17 cellular contexts compared by ENCODE assay signal in the genomic region with DNA sequence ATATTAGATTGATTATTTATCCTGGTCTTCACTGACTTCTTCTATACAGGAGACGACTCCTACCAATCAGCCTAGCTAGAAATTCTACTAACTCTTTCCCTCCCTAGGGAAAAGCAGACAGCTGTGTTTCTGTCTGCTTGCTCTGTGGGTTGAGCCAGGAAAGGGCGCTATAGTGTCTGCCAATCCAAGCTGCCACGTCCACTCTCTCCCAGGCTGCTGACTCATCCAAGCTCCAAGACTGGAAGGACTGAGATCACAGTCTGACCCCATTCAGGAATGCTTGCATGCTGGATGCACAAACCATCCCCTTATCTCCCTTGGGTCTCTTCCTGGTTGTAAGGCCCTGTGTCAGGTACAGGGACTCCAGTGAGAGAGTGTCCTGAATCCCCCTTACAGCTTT.
DNase-seq lines count a peak whose midpoint lies in the region; ATAC-seq and TF ChIP-seq lines count a peak whose summit lies in the region.
"Had no signal": no experiment of that assay in that cellular context is flagged by ENCODE, and none has a peak within 500 bp of the region (broad histone marks: within the 10 kb centered on the region; RNA-seq: fewer than 3 reads in every experiment).

No MANE protein-coding gene starts in this region.

- no peaks in the 10 kb centered on the region for H3K27me3 ChIP-seq in NT2/D1 (ENCODE audit: insufficient read depth, insufficient read length)
- H3K27me3 ChIP-seq in fibroblast of lung (ENCODE audit: control insufficient read depth, insufficient read depth, low read length), result no peaks in the 10 kb centered on the region
- no peaks in the 10 kb centered on the region for H3K27me3 ChIP-seq in osteoblast (ENCODE audit: insufficient read depth, low read length)
- H3K27me3 ChIP-seq: upper lobe of right lung had no signal

- intact Hi-C loops in natural killer cell (cut with micrococcal nuclease), result no loop called here

- H3K9ac ChIP-seq in NT2/D1 (ENCODE audit: insufficient read length, low read depth) (no peak overlapping the region), fibroblast of lung (ENCODE audit: insufficient read depth, low read length) (no peak overlapping the region)

- H3K4me2 ChIP-seq in fibroblast of lung (ENCODE audit: extremely low read depth, insufficient read depth, low read length), result no peak overlapping the region
- peak overlapping the region; percentile 10 for H3K4me2 ChIP-seq in osteoblast (ENCODE audit: insufficient read depth, low read length)
- H3K4me2 ChIP-seq: PC-9 had no signal

- DNase-seq in EH (ENCODE audit: low read depth), result peak; percentile 97
- peak; percentile 22 for DNase-seq in NT2/D1 (ENCODE audit: low read depth, low spot score)
- peak; percentile 94 to 98 for DNase-seq in fibroblast of lung (ENCODE audit: low read depth in 2 of 2)
- peak; percentile 73 for DNase-seq in osteoblast (ENCODE audit: insufficient read length, low spot score, missing footprints)
- no peak for DNase-seq in activated CD4-positive, alpha-beta T cell treated with anti-CD3 and anti-CD28 coated beads, Interleukin-2, amount 50 U/mL, for 48 hours
- no peak for DNase-seq in natural killer cell
- DNase-seq in middle frontal gyrus (ENCODE audit: extremely low spot score, low spot score), result no peak
- DNase-seq: activated CD4-positive, CD25-positive, alpha-beta regulatory T cell; activated naive CD4-positive, alpha-beta T cell; DND-41; effector memory CD8-positive, alpha-beta T cell; NCI-H1048; PC-9; psoas muscle; upper lobe of right lung had no signal

- peaks cover 12 to 18% of the 10 kb centered on the region in 2 donors for H3K9me3 Mint-ChIP-seq in natural killer cell

- TF ChIP-seq CTCF in fibroblast of lung (conservative IDR thresholded peaks at IDR 0.05 in 1 of 2, IDR thresholded peaks at IDR 0.05 in 1 of 2; ENCODE audit: low read depth in 1 of 2, low read length in 2 of 2) (peak in 1 of 2 donors; percentile 24), osteoblast (IDR thresholded peaks at IDR 0.05; ENCODE audit: extremely low read depth, low read depth, low read length) (no peak), natural killer cell (IDR thresholded peaks at IDR 0.05) (no peak)

- no peak overlapping the region for H2AFZ ChIP-seq in fibroblast of lung (ENCODE audit: low read length)
- H2AFZ ChIP-seq in osteoblast (ENCODE audit: low read length), result peak overlapping the region; percentile 71
- H2AFZ ChIP-seq: PC-9 had no signal

- no peaks in the 10 kb centered on the region for H4K20me1 ChIP-seq in fibroblast of lung (ENCODE audit: control insufficient read depth, extremely low read depth, insufficient read depth, low read length)
- H4K20me1 ChIP-seq in osteoblast (ENCODE audit: insufficient read depth, low read length), result no peaks in the 10 kb centered on the region

- H3K36me3 ChIP-seq in NT2/D1 (ENCODE audit: insufficient read depth, insufficient read length, low read length) (no peaks in the 10 kb centered on the region), fibroblast of lung (ENCODE audit: control insufficient read depth, insufficient read depth, low read length) (no peaks in the 10 kb centered on the region), osteoblast (ENCODE audit: insufficient read depth, low read length) (no peaks in the 10 kb centered on the region)
- H3K36me3 ChIP-seq: upper lobe of right lung had no signal

- H3K27ac Mint-ChIP-seq in natural killer cell, result no peak overlapping the region
- H3K27ac Mint-ChIP-seq: effector memory CD8-positive, alpha-beta T cell had no signal

- no peak overlapping the region for H3K4me3 Mint-ChIP-seq in natural killer cell
- H3K4me3 Mint-ChIP-seq: effector memory CD8-positive, alpha-beta T cell had no signal

- no peaks in the 10 kb centered on the region for H3K4me1 ChIP-seq in NT2/D1 (ENCODE audit: insufficient read depth, insufficient read length)
- peaks cover 4% of the 10 kb centered on the region for H3K4me1 ChIP-seq in fibroblast of lung (ENCODE audit: control insufficient read depth, extremely low read depth, insufficient read depth, low read length)
- H3K4me1 ChIP-seq in osteoblast (ENCODE audit: insufficient read depth, low read length), result peaks cover 9% of the 10 kb centered on the region
- H3K4me1 ChIP-seq: psoas muscle, upper lobe of right lung had no signal

- H3K27ac ChIP-seq in fibroblast of lung (ENCODE audit: insufficient read depth, low read length) (no peak overlapping the region), osteoblast (ENCODE audit: low read depth, low read length) (peak overlapping the region; percentile 81)
- H3K27ac ChIP-seq: PC-9, psoas muscle, upper lobe of right lung had no signal

- H3K4me1 Mint-ChIP-seq in natural killer cell, result no peaks in the 10 kb centered on the region

- no peaks in the 10 kb centered on the region for H3K27me3 Mint-ChIP-seq in natural killer cell (ENCODE audit: low read depth in 2 of 2)
- H3K27me3 Mint-ChIP-seq: effector memory CD8-positive, alpha-beta T cell had no signal

- H3K9me3 ChIP-seq in NT2/D1 (ENCODE audit: insufficient read depth, low read length), result no peaks in the 10 kb centered on the region
- H3K9me3 ChIP-seq in fibroblast of lung (ENCODE audit: control insufficient read depth, insufficient read depth, low read depth, low read length), result no peaks in the 10 kb centered on the region
- no peaks in the 10 kb centered on the region for H3K9me3 ChIP-seq in osteoblast (ENCODE audit: low read depth, low read length)
- H3K9me3 ChIP-seq: psoas muscle, upper lobe of right lung had no signal

- ATAC-seq in natural killer cell (no peak), GM21390 (IDR thresholded peaks at IDR 0.05; ENCODE audit: unreplicated experiment) (no peak)
- ATAC-seq: effector memory CD8-positive, alpha-beta T cell; left lobe of liver; psoas muscle; upper lobe of right lung had no signal

- H3K79me2 ChIP-seq in fibroblast of lung (ENCODE audit: control insufficient read depth, insufficient read depth, low read length) (no peaks in the 10 kb centered on the region), osteoblast (ENCODE audit: insufficient read depth, low read length) (no peaks in the 10 kb centered on the region)

- H3K4me3 ChIP-seq in NT2/D1 (ENCODE audit: insufficient read length, low read depth) (no peak overlapping the region), fibroblast of lung (replicated peaks in 1 of 4; ENCODE audit: control extremely low read depth in 1 of 4, insufficient read depth in 1 of 4, low read depth in 3 of 4, low read length in 4 of 4) (no peak overlapping the region), osteoblast (ENCODE audit: insufficient read depth, low read length) (no peak overlapping the region)
- H3K4me3 ChIP-seq: PC-9, psoas muscle, upper lobe of right lung had no signal

- H3K36me3 Mint-ChIP-seq in natural killer cell, result no peaks in the 10 kb centered on the region

Comparison
In these comparisons a context has a peak if more than half of its experiments do, and no peak if none do; other contexts are left out.
1. DNase-seq: peak in EH (single experiment), NT2/D1 (single experiment), fibroblast of lung (2 of 2) and osteoblast (single experiment); none in activated CD4-positive, alpha-beta T cell treated with anti-CD3 and anti-CD28 coated beads, Interleukin-2, amount 50 U/mL, for 48 hours (0 of 2), natural killer cell (single experiment) and middle frontal gyrus (single experiment).